In the genomic region with DNA sequence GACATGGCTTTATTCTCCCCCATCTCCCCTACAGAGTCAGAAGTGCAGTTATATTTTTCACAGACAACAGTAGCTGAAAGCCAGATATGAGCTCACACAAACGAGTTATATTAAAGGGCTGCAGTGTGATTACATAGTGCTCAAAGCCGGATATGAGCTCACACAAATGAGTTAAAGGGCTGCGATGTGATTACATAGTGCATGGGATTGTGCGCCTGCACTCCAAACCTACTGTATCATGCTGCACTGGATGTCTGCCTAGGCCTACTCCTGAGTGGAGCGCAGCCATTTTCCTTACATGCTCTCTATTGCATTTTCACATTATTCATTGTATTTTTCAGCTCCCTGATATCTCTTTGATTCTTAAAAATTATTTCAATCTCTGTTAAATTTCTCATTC, we compare ENCODE assay signal across 24 cellular contexts.
DNase-seq lines count a peak whose midpoint lies in the region; ATAC-seq and TF ChIP-seq lines count a peak whose summit lies in the region.
"Had no signal": no experiment of that assay in that cellular context is flagged by ENCODE, and none has a peak within 500 bp of the region (broad histone marks: within the 10 kb centered on the region; RNA-seq: fewer than 3 reads in every experiment).

No MANE protein-coding gene starts in this region.

- ATAC-seq in foreskin keratinocyte, result no peak

- H3K36me3 ChIP-seq in OCI-LY7 (ENCODE audit: insufficient read depth, low read length) (no peaks in the 10 kb centered on the region), BE2C (no peaks in the 10 kb centered on the region)
- H3K36me3 ChIP-seq: Peyer's patch had no signal

- H3K9me3 ChIP-seq in OCI-LY7 (ENCODE audit: low read length), result peaks cover 7% of the 10 kb centered on the region; the same call in 1 of the 2 replicates
- no peaks in the 10 kb centered on the region; the same call in 1 of the 2 replicates for H3K9me3 ChIP-seq in BE2C
- H3K9me3 ChIP-seq: Caco-2, Peyer's patch had no signal

- no peak overlapping the region for H2AFZ ChIP-seq in OCI-LY7 (ENCODE audit: low read length)
- H2AFZ ChIP-seq: GM23248 had no signal

- H3K27me3 ChIP-seq in foreskin keratinocyte (no peaks in the 10 kb centered on the region), BE2C (no peaks in the 10 kb centered on the region)
- H3K27me3 ChIP-seq: Peyer's patch had no signal

- no peaks in the 10 kb centered on the region for H3K9me2 ChIP-seq in OCI-LY7 (ENCODE audit: insufficient read depth, low read length)

- intact Hi-C loops in OCI-LY7 (cut with micrococcal nuclease; ENCODE audit: unreplicated experiment), result no loop called here

- no peaks in the 10 kb centered on the region for H4K20me1 ChIP-seq in OCI-LY7 (ENCODE audit: insufficient read depth, low read length)

- TF ChIP-seq CTCF in OCI-LY7 (conservative IDR thresholded peaks at IDR 0.05; ENCODE audit: low read length) (no peak), foreskin keratinocyte (conservative IDR thresholded peaks at IDR 0.05) (no peak), BE2C (IDR thresholded peaks at IDR 0.05; ENCODE audit: low read depth, low read length) (no peak)

- no peaks in the 10 kb centered on the region for H3K79me2 ChIP-seq in OCI-LY7 (ENCODE audit: insufficient read depth, low read depth, low read length)

- POLR2A ChIA-PET in OCI-LY7 (lab: Charles Lee), result no interaction called here

- BruUV-seq in OCI-LY7 (replicated peaks; lab: Mats Ljungman, UMichigan), result no TSS peak

- H3K4me3 ChIP-seq in OCI-LY7 (ENCODE audit: low read depth, low read length, poor library complexity, severe bottlenecking) (no peak overlapping the region), BE2C (ENCODE audit: low read depth, low read length) (no peak overlapping the region)
- H3K4me3 ChIP-seq: GM23248, Peyer's patch had no signal

- H3K4me1 ChIP-seq in OCI-LY7 (ENCODE audit: insufficient read depth, low read length, poor library complexity, severe bottlenecking) (no peaks in the 10 kb centered on the region), foreskin keratinocyte (no peaks in the 10 kb centered on the region), BE2C (no peaks in the 10 kb centered on the region)
- H3K4me1 ChIP-seq: Caco-2, Peyer's patch had no signal

- H3K27ac ChIP-seq in OCI-LY7 (ENCODE audit: low read depth, low read length, poor library complexity, severe bottlenecking) (no peak overlapping the region), foreskin keratinocyte (no peak overlapping the region)
- H3K27ac ChIP-seq: GM23248, Peyer's patch had no signal

- CTCF ChIA-PET in OCI-LY7 (lab: Charles Lee; ENCODE audit: unreplicated experiment), result no interaction called here

- DNase-seq in COLO668 (lab: John Stamatoyannopoulos, UW; ENCODE audit: unreplicated experiment) (peak; percentile 3), HT1080 (ENCODE audit: low read depth) (peak; percentile 71), OCI-LY7 (ENCODE audit: low spot score) (peak; percentile 61), foreskin keratinocyte (peak; percentile 1 to 2), NCI-H345 treated with DMSO at 0.1 percent for 48 hours (lab: John Stamatoyannopoulos, UW; ENCODE audit: unreplicated experiment) (no peak), 8988T (no peak), BE2C (no peak)
- DNase-seq: AML-193; C1 segment of cervical spinal cord; Caco-2; CD4-positive, alpha-beta memory T cell; GM23248; H9; HFFc6; NCI-H1105; NCI-H1436 treated with DMSO at 0.1 percent for 48 hours; NCI-H187 treated with DMSO at 0.1 percent for 48 hours; NCI-H2107; NCI-H446; NCI-H524 treated with DMSO at 0.1 percent for 48 hours; NCI-H774; Peyer's patch; SHP77 treated with DMSO at 0.1 percent for 48 hours; T-helper 1 cell had no signal

- no peak overlapping the region for H3K4me2 ChIP-seq in OCI-LY7 (ENCODE audit: low read length)

Comparison
In these comparisons a context has a peak if more than half of its experiments do, and no peak if none do; other contexts are left out.
1. DNase-seq: peak in COLO668 (single experiment), HT1080 (single experiment), OCI-LY7 (single experiment) and foreskin keratinocyte (2 of 2); none in NCI-H345 treated with DMSO at 0.1 percent for 48 hours (single experiment), 8988T (single experiment) and BE2C (single experiment).